9 cellular contexts compared by ENCODE assay signal in genomic region chr22:20166703-20167102, GRCh38. TPM values are rescaled to one million over a fixed set of nuclear protein-coding genes. Genes with fewer than 3 reads are reported as not detected.
"Had no signal": no experiment of that assay in that cellular context is flagged by ENCODE, and none has a peak within 500 bp of the region (broad histone marks: within the 10 kb centered on the region; RNA-seq: fewer than 3 reads in every experiment).

No MANE protein-coding gene starts in this region.

- DNase-seq: H9, KG1 had no signal

- H3K4me2 ChIP-seq: GM23338 had no signal

- ATAC-seq: GM23338, HCT116, HepG2 had no signal

- H3K27ac ChIP-seq: HL-60 had no signal

- H2AFZ ChIP-seq: GM23338 had no signal

- H3K4me3 ChIP-seq: GM23338 had no signal

- FAIRE-seq: H1, H54, HepG2 had no signal

RNA-seq across cellular contexts. Expression of gene CCDC188, which starts 15.8 kb away (rescaled TPM):
- total RNA-seq: GM23338, H1, H9, HepG2 had no signal
- polyA plus RNA-seq: GM23338, H1, HepG2, IgD-negative memory B cell had no signal
